ENCODE assay signal across 12 cellular contexts in the genomic region with DNA sequence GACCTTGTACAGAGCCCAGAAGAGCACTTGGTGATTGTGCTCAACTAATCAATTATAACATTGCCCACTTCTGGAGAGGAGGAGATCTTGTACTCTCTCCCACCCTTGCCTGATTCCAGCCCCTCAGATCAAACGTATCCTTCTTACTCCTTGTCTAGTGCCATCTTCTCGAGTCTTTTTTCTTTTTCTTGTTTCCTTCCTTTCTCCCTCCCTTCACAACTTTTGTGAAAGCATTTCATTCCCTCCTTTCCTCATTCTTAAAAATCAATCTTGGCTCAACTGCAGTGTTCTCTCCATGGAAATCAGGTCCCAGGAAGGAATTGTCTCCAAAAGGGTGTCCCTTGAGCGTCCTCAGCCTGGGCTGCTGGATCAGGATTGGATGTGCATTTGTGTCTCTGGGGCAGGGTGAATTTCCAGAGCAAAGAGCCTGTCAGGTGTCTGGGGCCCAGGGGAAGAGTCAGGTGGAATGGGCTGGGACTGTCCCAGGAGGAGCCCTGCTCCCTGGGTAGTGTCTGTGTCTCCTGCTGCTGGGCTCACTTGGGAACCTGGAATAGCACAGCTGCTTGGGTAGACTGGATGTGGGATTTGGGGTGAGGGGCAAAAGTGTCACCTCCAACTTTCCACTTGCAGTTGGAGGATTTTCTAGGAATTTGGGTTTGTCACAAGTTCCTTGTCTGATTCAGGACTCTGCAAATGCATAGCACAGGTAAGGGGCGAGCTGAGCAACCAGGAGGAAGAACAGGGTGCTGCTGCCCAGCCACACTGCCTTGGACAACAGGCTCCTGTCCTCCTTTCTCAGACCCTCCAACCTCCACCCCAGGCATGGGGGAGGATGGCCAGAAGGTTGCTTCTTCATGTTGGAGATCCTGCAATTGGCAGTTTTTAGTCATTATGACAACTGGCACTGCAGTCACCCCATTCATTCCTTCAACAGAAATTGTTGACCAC. TPM values are rescaled to one million over a fixed set of nuclear protein-coding genes. Genes with fewer than 3 reads are reported as not detected.
A peak's percentile ranks its signal among the peaks of the same experiment; 100 is the strongest.
DNase-seq lines count a peak whose midpoint lies in the region; ATAC-seq, FAIRE-seq and TF ChIP-seq lines count a peak whose summit lies in the region.
"Had no signal": no experiment of that assay in that cellular context is flagged by ENCODE, and none has a peak within 500 bp of the region (broad histone marks: within the 10 kb centered on the region; RNA-seq: fewer than 3 reads in every experiment).

No MANE protein-coding gene starts in this region.

- DNase-seq in NCI-H526 (lab: John Stamatoyannopoulos, UW) (peak; percentile 25 to 51), NCI-H526 treated with DMSO at 0.1 percent for 48 hours (lab: John Stamatoyannopoulos, UW) (no peak), naive B cell (no peak), type B pancreatic cell (ENCODE audit: extremely low spot score, unreplicated experiment) (no peak), GM12892 (ENCODE audit: insufficient read length) (no peak), NCI-H2227 (lab: John Stamatoyannopoulos, UW; ENCODE audit: unreplicated experiment) (no peak)
- DNase-seq: central memory CD4-positive, alpha-beta T cell; HCEC 1CT had no signal

- no peak for TF ChIP-seq CTCF in type B pancreatic cell (conservative IDR thresholded peaks at IDR 0.05)

- peaks cover 51 to 77% (median 73%) of the 10 kb centered on the region in 3 donors for H3K27me3 Mint-ChIP-seq in naive B cell
- H3K27me3 Mint-ChIP-seq in type B pancreatic cell: no peaks in the 10 kb centered on the region

- peaks cover 0 to 2% (median 0%) of the 10 kb centered on the region in 7 donors for H3K9me3 Mint-ChIP-seq in naive B cell
- H3K9me3 Mint-ChIP-seq in type B pancreatic cell: no peaks in the 10 kb centered on the region

- H3K36me3 ChIP-seq in endocrine pancreas (ENCODE audit: control insufficient read depth, insufficient read depth, low read length): no peaks in the 10 kb centered on the region
- H3K36me3 ChIP-seq: neutrophil had no signal

- peak overlapping the region; percentile 63 for H3K4me3 ChIP-seq in endocrine pancreas (ENCODE audit: control insufficient read depth, insufficient read depth, low read length)

- H3K27ac Mint-ChIP-seq in naive B cell: peak overlapping the region in 2 of 6 donors; percentile 3 to 15
- peak overlapping the region; percentile 40 for H3K27ac Mint-ChIP-seq in type B pancreatic cell

- peaks cover 8 to 26% (median 14%) of the 10 kb centered on the region in 3 donors for H3K4me1 Mint-ChIP-seq in naive B cell
- peaks cover 44% of the 10 kb centered on the region for H3K4me1 Mint-ChIP-seq in type B pancreatic cell (ENCODE audit: unreplicated experiment)

- peaks cover 5% of the 10 kb centered on the region for H3K4me1 ChIP-seq in endocrine pancreas (ENCODE audit: control insufficient read depth, insufficient read depth, low read length)

- no peaks in the 10 kb centered on the region for H3K9me3 ChIP-seq in endocrine pancreas (ENCODE audit: control insufficient read depth, low read length)
- H3K9me3 ChIP-seq: neutrophil had no signal

- H3K36me3 Mint-ChIP-seq in naive B cell (no peaks in the 10 kb centered on the region), type B pancreatic cell (no peaks in the 10 kb centered on the region)

- H3K4me3 Mint-ChIP-seq in naive B cell: peak overlapping the region in 7 of 8 donors; percentile 5 to 72 (median 42)
- H3K4me3 Mint-ChIP-seq in type B pancreatic cell: peak overlapping the region; percentile 98

- no peaks in the 10 kb centered on the region for H3K27me3 ChIP-seq in endocrine pancreas (ENCODE audit: control insufficient read depth, insufficient read depth, low read length)

- no peak for ATAC-seq in naive B cell (ENCODE audit: low read depth in 2 of 2)
- ATAC-seq in GM21619 (IDR thresholded peaks at IDR 0.05; ENCODE audit: unreplicated experiment): no peak

- no peak for FAIRE-seq in GM12892 (lab: Jason Lieb, UNC)
- FAIRE-seq: A204.1 had no signal

- TF ChIP-seq POLR2A in GM12892 (IDR thresholded peaks at IDR 0.05; ENCODE audit: low read depth, low read length): no peak

- H3K9ac ChIP-seq in endocrine pancreas (ENCODE audit: control insufficient read depth, insufficient read depth, low read length): no peak overlapping the region

RNA-seq across cellular contexts. Expression of gene SOX13, which starts 3.2 kb away (rescaled TPM):
- not detected for polyA plus RNA-seq in naive B cell (ENCODE audit: low read depth in 6 of 6)
- 38.5 and 39.4 TPM in 2 replicates for total RNA-seq in type B pancreatic cell (ENCODE audit: low replicate concordance)
- polyA plus RNA-seq in GM12892 (2012; ENCODE audit: missing spikeins): not detected

Comparison
In these comparisons a context has a peak if more than half of its experiments do, and no peak if none do; other contexts are left out.
1. DNase-seq: peak in NCI-H526 (2 of 2); none in NCI-H526 treated with DMSO at 0.1 percent for 48 hours (single experiment), naive B cell (single experiment), type B pancreatic cell (single experiment), GM12892 (single experiment) and NCI-H2227 (single experiment).